ENCODE assay signal across 2 cellular contexts in the genomic region with DNA sequence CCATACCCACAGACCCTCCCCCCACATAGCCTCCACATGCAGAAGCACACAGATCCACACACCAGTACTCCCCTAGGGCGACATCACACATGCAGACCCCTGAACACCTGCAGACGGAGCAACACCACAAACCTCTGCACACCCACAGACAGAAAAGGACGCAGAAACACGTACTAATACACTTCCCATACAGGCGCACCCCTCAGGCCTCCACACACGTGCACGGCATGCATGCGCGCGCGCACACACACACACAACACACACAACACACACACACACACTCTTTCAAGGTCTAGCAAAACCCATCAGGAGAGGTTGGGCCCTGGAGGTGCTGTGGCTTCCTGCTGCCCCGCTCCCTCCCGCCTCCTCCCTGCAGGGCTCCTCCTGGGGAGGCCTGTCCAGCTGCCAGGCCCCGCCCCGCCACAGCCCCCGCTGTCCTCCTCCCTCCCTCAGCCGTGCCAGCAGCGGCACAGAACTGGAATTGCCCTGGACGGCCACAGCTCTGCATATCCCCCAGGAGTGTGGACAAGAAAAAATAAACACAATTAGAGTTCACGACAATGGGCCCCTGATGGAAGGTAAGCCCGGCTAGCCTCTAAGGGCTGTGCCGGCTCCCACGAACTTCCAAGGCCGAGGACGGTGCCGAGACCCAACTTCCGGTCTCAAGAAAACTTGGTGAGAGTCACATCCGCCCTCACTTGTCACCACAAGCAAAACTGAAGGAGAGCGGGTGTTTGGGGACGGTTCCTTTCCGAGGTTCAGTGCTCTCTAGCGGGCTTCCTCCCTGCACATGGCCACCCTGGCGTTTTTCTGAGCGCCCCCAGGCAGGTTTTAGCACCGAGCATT.
TF ChIP-seq lines count a peak whose summit lies in the region.

No MANE protein-coding gene starts in this region.

TF ChIP-seq in HEK293, 187 proteins besides CTCF, POLR2A, EP300 and RAD21 (continued from another document and continues in another):
- TF ChIP-seq, protein P1, sequence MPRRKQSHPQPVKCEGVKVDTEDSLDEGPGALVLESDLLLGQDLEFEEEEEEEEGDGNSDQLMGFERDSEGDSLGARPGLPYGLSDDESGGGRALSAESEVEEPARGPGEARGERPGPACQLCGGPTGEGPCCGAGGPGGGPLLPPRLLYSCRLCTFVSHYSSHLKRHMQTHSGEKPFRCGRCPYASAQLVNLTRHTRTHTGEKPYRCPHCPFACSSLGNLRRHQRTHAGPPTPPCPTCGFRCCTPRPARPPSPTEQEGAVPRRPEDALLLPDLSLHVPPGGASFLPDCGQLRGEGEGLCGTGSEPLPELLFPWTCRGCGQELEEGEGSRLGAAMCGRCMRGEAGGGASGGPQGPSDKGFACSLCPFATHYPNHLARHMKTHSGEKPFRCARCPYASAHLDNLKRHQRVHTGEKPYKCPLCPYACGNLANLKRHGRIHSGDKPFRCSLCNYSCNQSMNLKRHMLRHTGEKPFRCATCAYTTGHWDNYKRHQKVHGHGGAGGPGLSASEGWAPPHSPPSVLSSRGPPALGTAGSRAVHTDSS (tag by site-specific recombination; IDR thresholded peaks at IDR 0.05), result no peak
- TF ChIP-seq SCRT1 (tag by site-specific recombination; IDR thresholded peaks at IDR 0.05; ENCODE audit: borderline replicate concordance), result peak; percentile 4; the same call in 1 of the 2 replicates
- TF ChIP-seq ZNF48 (tag by site-specific recombination; IDR thresholded peaks at IDR 0.05), result no peak
- TF ChIP-seq ZNF596 (tag by site-specific recombination; IDR thresholded peaks at IDR 0.05), result no peak
- TF ChIP-seq ZBTB21 (tag by site-specific recombination; IDR thresholded peaks at IDR 0.05), result no peak
- TF ChIP-seq, protein P2, sequence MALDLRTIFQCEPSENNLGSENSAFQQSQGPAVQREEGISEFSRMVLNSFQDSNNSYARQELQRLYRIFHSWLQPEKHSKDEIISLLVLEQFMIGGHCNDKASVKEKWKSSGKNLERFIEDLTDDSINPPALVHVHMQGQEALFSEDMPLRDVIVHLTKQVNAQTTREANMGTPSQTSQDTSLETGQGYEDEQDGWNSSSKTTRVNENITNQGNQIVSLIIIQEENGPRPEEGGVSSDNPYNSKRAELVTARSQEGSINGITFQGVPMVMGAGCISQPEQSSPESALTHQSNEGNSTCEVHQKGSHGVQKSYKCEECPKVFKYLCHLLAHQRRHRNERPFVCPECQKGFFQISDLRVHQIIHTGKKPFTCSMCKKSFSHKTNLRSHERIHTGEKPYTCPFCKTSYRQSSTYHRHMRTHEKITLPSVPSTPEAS (tag by site-specific recombination; IDR thresholded peaks at IDR 0.05), result peak; percentile 91
- no peak for TF ChIP-seq ZNF549 (tag by site-specific recombination; IDR thresholded peaks at IDR 0.05)
- no peak for TF ChIP-seq MYNN (tag by site-specific recombination; IDR thresholded peaks at IDR 0.05; ENCODE audit: borderline replicate concordance)
- no peak for TF ChIP-seq ZNF560 (tag by site-specific recombination; IDR thresholded peaks at IDR 0.05; ENCODE audit: borderline replicate concordance)
- TF ChIP-seq KLF7 (tag by site-specific recombination; IDR thresholded peaks at IDR 0.05; ENCODE audit: borderline replicate concordance), result peak; percentile 51; the same call in 1 of the 2 replicates
- TF ChIP-seq KLF10 (tag by site-specific recombination; IDR thresholded peaks at IDR 0.05), result peak; percentile 55; the same call in 1 of the 2 replicates
- no peak for TF ChIP-seq ZFP69B (tag by site-specific recombination; IDR thresholded peaks at IDR 0.05)
- no peak for TF ChIP-seq ZNF211 (tag by site-specific recombination; IDR thresholded peaks at IDR 0.05; ENCODE audit: low read depth)
- TF ChIP-seq ZNF311 (tag by site-specific recombination; IDR thresholded peaks at IDR 0.05; ENCODE audit: borderline replicate concordance), result no peak
- no peak; the same call in 1 of the 2 replicates for TF ChIP-seq ZBTB8A (tag by site-specific recombination; IDR thresholded peaks at IDR 0.05)
- TF ChIP-seq PRDM1 (tag by site-specific recombination; IDR thresholded peaks at IDR 0.05), result 0 out of 2 replicates have a peak, but pooled peaks have one; percentile 29
- no peak for TF ChIP-seq ZNF654 (tag by site-specific recombination; IDR thresholded peaks at IDR 0.05; ENCODE audit: low read depth)
- TF ChIP-seq, protein P3, sequence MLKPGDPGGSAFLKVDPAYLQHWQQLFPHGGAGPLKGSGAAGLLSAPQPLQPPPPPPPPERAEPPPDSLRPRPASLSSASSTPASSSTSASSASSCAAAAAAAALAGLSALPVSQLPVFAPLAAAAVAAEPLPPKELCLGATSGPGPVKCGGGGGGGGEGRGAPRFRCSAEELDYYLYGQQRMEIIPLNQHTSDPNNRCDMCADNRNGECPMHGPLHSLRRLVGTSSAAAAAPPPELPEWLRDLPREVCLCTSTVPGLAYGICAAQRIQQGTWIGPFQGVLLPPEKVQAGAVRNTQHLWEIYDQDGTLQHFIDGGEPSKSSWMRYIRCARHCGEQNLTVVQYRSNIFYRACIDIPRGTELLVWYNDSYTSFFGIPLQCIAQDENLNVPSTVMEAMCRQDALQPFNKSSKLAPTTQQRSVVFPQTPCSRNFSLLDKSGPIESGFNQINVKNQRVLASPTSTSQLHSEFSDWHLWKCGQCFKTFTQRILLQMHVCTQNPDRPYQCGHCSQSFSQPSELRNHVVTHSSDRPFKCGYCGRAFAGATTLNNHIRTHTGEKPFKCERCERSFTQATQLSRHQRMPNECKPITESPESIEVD (tag by site-specific recombination; IDR thresholded peaks at IDR 0.05), result no peak
- TF ChIP-seq ZNF830 (tag by site-specific recombination; IDR thresholded peaks at IDR 0.05; ENCODE audit: low read depth), result no peak
- TF ChIP-seq FEZF1 (tag by site-specific recombination; IDR thresholded peaks at IDR 0.05), result no peak
- TF ChIP-seq ZSCAN23 (tag by site-specific recombination; IDR thresholded peaks at IDR 0.05), result no peak
- TF ChIP-seq ZNF514 (tag by site-specific recombination; IDR thresholded peaks at IDR 0.05), result no peak
- no peak for TF ChIP-seq ZNF121 (tag by site-specific recombination; IDR thresholded peaks at IDR 0.05)
- TF ChIP-seq ZNF292 (tag by site-specific recombination; IDR thresholded peaks at IDR 0.05; ENCODE audit: borderline replicate concordance, low read depth), result no peak
- TF ChIP-seq ZNF623 (tag by site-specific recombination; IDR thresholded peaks at IDR 0.05), result no peak
- no peak for TF ChIP-seq ZNF747 (tag by site-specific recombination; IDR thresholded peaks at IDR 0.05)
- TF ChIP-seq, protein P4, sequence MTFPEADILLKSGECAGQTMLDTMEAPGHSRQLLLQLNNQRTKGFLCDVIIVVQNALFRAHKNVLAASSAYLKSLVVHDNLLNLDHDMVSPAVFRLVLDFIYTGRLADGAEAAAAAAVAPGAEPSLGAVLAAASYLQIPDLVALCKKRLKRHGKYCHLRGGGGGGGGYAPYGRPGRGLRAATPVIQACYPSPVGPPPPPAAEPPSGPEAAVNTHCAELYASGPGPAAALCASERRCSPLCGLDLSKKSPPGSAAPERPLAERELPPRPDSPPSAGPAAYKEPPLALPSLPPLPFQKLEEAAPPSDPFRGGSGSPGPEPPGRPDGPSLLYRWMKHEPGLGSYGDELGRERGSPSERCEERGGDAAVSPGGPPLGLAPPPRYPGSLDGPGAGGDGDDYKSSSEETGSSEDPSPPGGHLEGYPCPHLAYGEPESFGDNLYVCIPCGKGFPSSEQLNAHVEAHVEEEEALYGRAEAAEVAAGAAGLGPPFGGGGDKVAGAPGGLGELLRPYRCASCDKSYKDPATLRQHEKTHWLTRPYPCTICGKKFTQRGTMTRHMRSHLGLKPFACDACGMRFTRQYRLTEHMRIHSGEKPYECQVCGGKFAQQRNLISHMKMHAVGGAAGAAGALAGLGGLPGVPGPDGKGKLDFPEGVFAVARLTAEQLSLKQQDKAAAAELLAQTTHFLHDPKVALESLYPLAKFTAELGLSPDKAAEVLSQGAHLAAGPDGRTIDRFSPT (tag by site-specific recombination; IDR thresholded peaks at IDR 0.05), result peak; percentile 69; the same call in 1 of the 2 replicates
- TF ChIP-seq ZNF585B (tag by site-specific recombination; IDR thresholded peaks at IDR 0.05), result no peak

TF ChIP-seq in K562, 482 proteins besides CTCF, POLR2A, EP300 and RAD21 (continued from another document and continues in another):
- TF ChIP-seq, protein P5, sequence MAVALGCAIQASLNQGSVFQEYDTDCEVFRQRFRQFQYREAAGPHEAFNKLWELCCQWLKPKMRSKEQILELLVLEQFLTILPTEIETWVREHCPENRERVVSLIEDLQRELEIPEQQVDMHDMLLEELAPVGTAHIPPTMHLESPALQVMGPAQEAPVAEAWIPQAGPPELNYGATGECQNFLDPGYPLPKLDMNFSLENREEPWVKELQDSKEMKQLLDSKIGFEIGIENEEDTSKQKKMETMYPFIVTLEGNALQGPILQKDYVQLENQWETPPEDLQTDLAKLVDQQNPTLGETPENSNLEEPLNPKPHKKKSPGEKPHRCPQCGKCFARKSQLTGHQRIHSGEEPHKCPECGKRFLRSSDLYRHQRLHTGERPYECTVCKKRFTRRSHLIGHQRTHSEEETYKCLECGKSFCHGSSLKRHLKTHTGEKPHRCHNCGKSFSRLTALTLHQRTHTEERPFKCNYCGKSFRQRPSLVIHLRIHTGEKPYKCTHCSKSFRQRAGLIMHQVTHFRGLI (CRISPR knock-in tag; IDR thresholded peaks at IDR 0.05), result no peak
- TF ChIP-seq CTBP1 (IDR thresholded peaks at IDR 0.05; ENCODE audit: borderline replicate concordance) (no peak; the same call in 1 of the 2 replicates), MAFG (tag; conservative IDR thresholded peaks at IDR 0.05) (no peak), HIVEP1 (CRISPR knock-in tag; IDR thresholded peaks at IDR 0.05) (no peak), GTF2A2 (tag; IDR thresholded peaks at IDR 0.05) (no peak), SRSF7 (optimal IDR thresholded peaks at IDR 0.05; ENCODE audit: low read depth, low read length) (no peak), DMBX1 (CRISPR knock-in tag; IDR thresholded peaks at IDR 0.05; ENCODE audit: borderline replicate concordance) (peak; percentile 34; the same call in 1 of the 2 replicates), ZNF551 (CRISPR knock-in tag; IDR thresholded peaks at IDR 0.05) (no peak), MBD2 (IDR thresholded peaks at IDR 0.05; ENCODE audit: borderline replicate concordance, low read depth) (peak; percentile 69), ZNF175 (CRISPR knock-in tag; IDR thresholded peaks at IDR 0.05; ENCODE audit: low read depth) (0 out of 2 replicates have a peak, but pooled peaks have one; percentile 26), TBP (optimal IDR thresholded peaks at IDR 0.05; ENCODE audit: low read depth, low read length) (peak; percentile 79), MEF2D (tag; conservative IDR thresholded peaks at IDR 0.05; ENCODE audit: low read depth) (no peak; the same call in 1 of the 2 replicates), ILF3 (IDR thresholded peaks at IDR 0.05; ENCODE audit: borderline replicate concordance) (no peak), ZNF431 (CRISPR knock-in tag; IDR thresholded peaks at IDR 0.05) (no peak), HMG20A (CRISPR knock-in tag; conservative IDR thresholded peaks at IDR 0.05) (no peak), ZNF561 (CRISPR knock-in tag; conservative IDR thresholded peaks at IDR 0.05) (no peak)
- TF ChIP-seq, protein P6, sequence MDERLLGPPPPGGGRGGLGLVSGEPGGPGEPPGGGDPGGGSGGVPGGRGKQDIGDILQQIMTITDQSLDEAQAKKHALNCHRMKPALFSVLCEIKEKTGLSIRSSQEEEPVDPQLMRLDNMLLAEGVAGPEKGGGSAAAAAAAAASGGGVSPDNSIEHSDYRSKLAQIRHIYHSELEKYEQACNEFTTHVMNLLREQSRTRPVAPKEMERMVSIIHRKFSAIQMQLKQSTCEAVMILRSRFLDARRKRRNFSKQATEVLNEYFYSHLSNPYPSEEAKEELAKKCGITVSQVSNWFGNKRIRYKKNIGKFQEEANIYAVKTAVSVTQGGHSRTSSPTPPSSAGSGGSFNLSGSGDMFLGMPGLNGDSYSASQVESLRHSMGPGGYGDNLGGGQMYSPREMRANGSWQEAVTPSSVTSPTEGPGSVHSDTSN (CRISPR knock-in tag; IDR thresholded peaks at IDR 0.05; ENCODE audit: low read depth), result no peak
- TF ChIP-seq, protein P6 (tag; conservative IDR thresholded peaks at IDR 0.05; ENCODE audit: low read depth), result no peak; the same call in 1 of the 2 replicates
- TF ChIP-seq, protein P7, sequence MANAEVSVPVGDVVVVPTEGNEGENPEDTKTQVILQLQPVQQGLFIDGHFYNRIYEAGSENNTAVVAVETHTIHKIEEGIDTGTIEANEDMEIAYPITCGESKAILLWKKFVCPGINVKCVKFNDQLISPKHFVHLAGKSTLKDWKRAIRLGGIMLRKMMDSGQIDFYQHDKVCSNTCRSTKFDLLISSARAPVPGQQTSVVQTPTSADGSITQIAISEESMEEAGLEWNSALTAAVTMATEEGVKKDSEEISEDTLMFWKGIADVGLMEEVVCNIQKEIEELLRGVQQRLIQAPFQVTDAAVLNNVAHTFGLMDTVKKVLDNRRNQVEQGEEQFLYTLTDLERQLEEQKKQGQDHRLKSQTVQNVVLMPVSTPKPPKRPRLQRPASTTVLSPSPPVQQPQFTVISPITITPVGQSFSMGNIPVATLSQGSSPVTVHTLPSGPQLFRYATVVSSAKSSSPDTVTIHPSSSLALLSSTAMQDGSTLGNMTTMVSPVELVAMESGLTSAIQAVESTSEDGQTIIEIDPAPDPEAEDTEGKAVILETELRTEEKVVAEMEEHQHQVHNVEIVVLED (CRISPR knock-in tag; IDR thresholded peaks at IDR 0.05), result no peak
- TF ChIP-seq, protein P8, sequence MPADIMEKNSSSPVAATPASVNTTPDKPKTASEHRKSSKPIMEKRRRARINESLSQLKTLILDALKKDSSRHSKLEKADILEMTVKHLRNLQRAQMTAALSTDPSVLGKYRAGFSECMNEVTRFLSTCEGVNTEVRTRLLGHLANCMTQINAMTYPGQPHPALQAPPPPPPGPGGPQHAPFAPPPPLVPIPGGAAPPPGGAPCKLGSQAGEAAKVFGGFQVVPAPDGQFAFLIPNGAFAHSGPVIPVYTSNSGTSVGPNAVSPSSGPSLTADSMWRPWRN (IDR thresholded peaks at IDR 0.05; ENCODE audit: low read depth), result no peak
